In genomic region chr1:22255341-22256212, GRCh38 we compare ENCODE assay signal across 23 cellular contexts.
DNase-seq lines count a peak whose midpoint lies in the region; ATAC-seq and TF ChIP-seq lines count a peak whose summit lies in the region.
"Had no signal": no experiment of that assay in that cellular context is flagged by ENCODE, and none has a peak within 500 bp of the region (broad histone marks: within the 10 kb centered on the region; RNA-seq: fewer than 3 reads in every experiment).

No MANE protein-coding gene starts in this region.

- no peaks in the 10 kb centered on the region for H3F3A ChIP-seq in neural progenitor cell (ENCODE audit: low read depth)

- peak overlapping the region; percentile 78 for H3K27ac Mint-ChIP-seq in neural progenitor cell
- H3K27ac Mint-ChIP-seq: progenitor cell of endocrine pancreas had no signal

- H3K27me3 Mint-ChIP-seq in neural progenitor cell (ENCODE audit: insufficient read depth, low read depth), result peaks cover 33% of the 10 kb centered on the region

- no peaks in the 10 kb centered on the region for H3K36me3 Mint-ChIP-seq in neural progenitor cell

- H3K27ac ChIP-seq in C4-2B (peak overlapping the region; percentile 98), neural progenitor cell (no peak overlapping the region)
- H3K27ac ChIP-seq: KMS-11, SJSA1 had no signal

- H4K20me1 ChIP-seq in neural progenitor cell (ENCODE audit: low read depth), result peaks cover 64% of the 10 kb centered on the region

- no peak overlapping the region for H3K9ac ChIP-seq in neural progenitor cell
- H3K9ac ChIP-seq: KMS-11 had no signal

- no peak overlapping the region for H2AFZ ChIP-seq in neural progenitor cell (replicated peaks)

- ATAC-seq in HG02981 (IDR thresholded peaks at IDR 0.05; ENCODE audit: unreplicated experiment), result no peak
- ATAC-seq: esophagus mucosa, Panc1 had no signal

- no peaks in the 10 kb centered on the region for H3K9me3 Mint-ChIP-seq in neural progenitor cell

- no peaks in the 10 kb centered on the region for H3K9me3 ChIP-seq in neural progenitor cell (ENCODE audit: low read depth)
- H3K9me3 ChIP-seq: SJSA1 had no signal

- DNase-seq in amniotic epithelial cell (ENCODE audit: low read depth) (peak; percentile 29), kidney glomerular epithelial cell (lab: John Stamatoyannopoulos, UW) (peak; percentile 45), neural progenitor cell (ENCODE audit: low spot score) (no peak), NCI-H1930 (lab: John Stamatoyannopoulos, UW) (no peak), NCI-H2196 treated with DMSO at 0.1 percent for 48 hours (lab: John Stamatoyannopoulos, UW; ENCODE audit: unreplicated experiment) (no peak), activated gamma-delta T cell (lab: John Stamatoyannopoulos, UW) (no peak)
- DNase-seq: activated CD4-positive, alpha-beta T cell treated with anti-CD3 and anti-CD28 coated beads for 48 hours; activated naive CD4-positive, alpha-beta T cell treated with anti-CD3 and anti-CD28 coated beads, Interleukin-2, amount 50 U/mL, for 16 hours; aorta; DMS79 treated with DMSO at 0.1 percent for 48 hours; effector CD8-positive, alpha-beta T cell; hippocampal formation; mammary epithelial cell; stimulated activated CD4-positive, alpha-beta T cell treated with anti-CD3 and anti-CD28 coated beads, Interleukin-4, amount 100 ng/mL, for 1 hour; stimulated activated naive CD4-positive, alpha-beta T cell had no signal

- TF ChIP-seq CTCF in C4-2B (conservative IDR thresholded peaks at IDR 0.05) (no peak), neural progenitor cell (IDR thresholded peaks at IDR 0.05) (no peak)

- H3K4me1 Mint-ChIP-seq in neural progenitor cell, result peaks cover 72% of the 10 kb centered on the region

- H3K27me3 ChIP-seq in neural progenitor cell, result peaks cover 99% of the 10 kb centered on the region

- H3K4me3 ChIP-seq in neural progenitor cell, result no peak overlapping the region
- H3K4me3 ChIP-seq: SJSA1, smooth muscle cell had no signal

- no peaks in the 10 kb centered on the region for H3K79me2 ChIP-seq in neural progenitor cell (ENCODE audit: low read depth)

- H3K4me1 ChIP-seq in neural progenitor cell, result no peaks in the 10 kb centered on the region

- H3K4me3 Mint-ChIP-seq in neural progenitor cell, result no peak overlapping the region

- H3K4me2 ChIP-seq in neural progenitor cell, result no peak overlapping the region
- H3K4me2 ChIP-seq: KMS-11, smooth muscle cell had no signal

- H3K36me3 ChIP-seq in neural progenitor cell, result no peaks in the 10 kb centered on the region
- H3K36me3 ChIP-seq: SJSA1 had no signal

Comparison
In these comparisons a context has a peak if more than half of its experiments do, and no peak if none do; other contexts are left out.
1. DNase-seq: peak in amniotic epithelial cell (single experiment) and kidney glomerular epithelial cell (single experiment); none in neural progenitor cell (single experiment), NCI-H1930 (0 of 2), NCI-H2196 treated with DMSO at 0.1 percent for 48 hours (single experiment) and activated gamma-delta T cell (single experiment).